Comparison of ENCODE assay signal across 8 cellular contexts in genomic region chr7:141737836-141738591, GRCh38. TPM values are rescaled to one million over a fixed set of nuclear protein-coding genes. Genes with fewer than 3 reads are reported as not detected.
DNase-seq lines count a peak whose midpoint lies in the region; ATAC-seq and TF ChIP-seq lines count a peak whose summit lies in the region.

Gene SSBP1, plus strand, starts transcription at chr7:141738358. Its CDS starts 809 bp downstream, at chr7:141739167.

- H3K4me3 ChIP-seq in BJ (ENCODE audit: low read depth, low read length) (peak within 1 kb of the TSS; percentile 88), colonic mucosa (peak within 1 kb of the TSS; percentile 68)

- peaks cover 3% of the 10 kb centered on the region for H3K36me3 ChIP-seq in BJ (ENCODE audit: control insufficient read depth, insufficient read depth, low read length)
- H3K36me3 ChIP-seq in colonic mucosa, result peaks cover 6% of the 10 kb centered on the region

- no peaks in the 10 kb centered on the region for H3K27me3 ChIP-seq in BJ (ENCODE audit: control insufficient read depth, insufficient read depth, low read length)
- no peaks in the 10 kb centered on the region for H3K27me3 ChIP-seq in colonic mucosa

- DNase-seq in BJ (ENCODE audit: low read depth), result peak; percentile 82
- peak; percentile 76 for DNase-seq in GM19238 (ENCODE audit: insufficient read length, low spot score)
- DNase-seq in NCI-H524 treated with DMSO at 0.1 percent for 48 hours (lab: John Stamatoyannopoulos, UW), result peak; percentile 90
- peak; percentile 94 for DNase-seq in activated CD4-positive, alpha-beta T cell treated with anti-CD3 and anti-CD28 coated beads for 48 hours
- peak; percentile 93 for DNase-seq in colonic mucosa
- peak; percentile 89 to 91 for DNase-seq in left colon
- DNase-seq in stimulated activated CD4-positive, alpha-beta T cell treated with anti-CD3 and anti-CD28 coated beads, Interleukin-2, amount 100 ng/mL, for 24 hours, result peak; percentile 89 to 90

- peak; percentile 77 for ATAC-seq in HG03457 (IDR thresholded peaks at IDR 0.05; ENCODE audit: unreplicated experiment)
- peak; percentile 96 for ATAC-seq in left colon

- TF ChIP-seq CTCF in BJ (IDR thresholded peaks at IDR 0.05; ENCODE audit: insufficient read depth, low read depth, low read length) (peak; percentile 84), colonic mucosa (IDR thresholded peaks at IDR 0.05) (peak; percentile 59)

- POLR2A ChIA-PET in BJ (lab: Charles Lee), result interaction anchor here (0.5 to 0.6 kb wide), 2 partner anchors 60 to 497 kb away, joined by 3 to 9 read pairs; no protein-coding TSS in a partner anchor

- peak within 1 kb of the TSS; percentile 83 for H3K27ac ChIP-seq in colonic mucosa

- intact Hi-C loops in colonic mucosa (cut with DNase I), result loop anchor here (5.0 kb wide), 1 partner anchor 81 kb away; no protein-coding TSS in a partner anchor
- intact Hi-C loops in left colon (cut with DNase I, micrococcal nuclease), result loop anchor here in 1 of 2 donors (10.0 kb wide), 1 partner anchor 83 kb away; no protein-coding TSS in a partner anchor

- CTCF ChIA-PET in BJ (lab: Yijun Ruan, JAX), result interaction anchor here (0.6 to 2.3 kb wide), 20 partner anchors 9 to 1681 kb away, joined by 3 to 17 read pairs (median 4); partner anchors contain the start of gene TAS2R4

- H3K9me3 ChIP-seq in colonic mucosa, result no peaks in the 10 kb centered on the region

- H3K4me1 ChIP-seq in colonic mucosa, result no peaks in the 10 kb centered on the region

- H3K9ac ChIP-seq in colonic mucosa (ENCODE audit: low read depth in 2 of 2, low read length in 2 of 2), result peak within 1 kb of the TSS; percentile 66 to 80

RNA-seq across cellular contexts. Expression of gene SSBP1, which starts in this region (rescaled TPM):
- 55.0 and 139 TPM in 2 replicates for polyA plus RNA-seq in BJ (2011; rRNA removed)
- polyA minus RNA-seq in BJ (2011; rRNA and poly(A)+ RNA removed), result 12.0 and 17.9 TPM in 2 replicates
- 100 to 1,000 TPM in 1 of 2 donors, 10 to 100 TPM in 1; 76.7 to 130 TPM for total RNA-seq in colonic mucosa
- total RNA-seq in left colon, result 10 to 100 TPM; 65.4 to 79.5 TPM

Comparison
In these comparisons a context has a peak if more than half of its experiments do, and no peak if none do; other contexts are left out.
1. Peak in every context shown above with its lines: DNase-seq, ATAC-seq, H3K4me3 ChIP-seq and H3K27ac ChIP-seq.